Comparison of ENCODE assay signal across 8 cellular contexts in the genomic region with DNA sequence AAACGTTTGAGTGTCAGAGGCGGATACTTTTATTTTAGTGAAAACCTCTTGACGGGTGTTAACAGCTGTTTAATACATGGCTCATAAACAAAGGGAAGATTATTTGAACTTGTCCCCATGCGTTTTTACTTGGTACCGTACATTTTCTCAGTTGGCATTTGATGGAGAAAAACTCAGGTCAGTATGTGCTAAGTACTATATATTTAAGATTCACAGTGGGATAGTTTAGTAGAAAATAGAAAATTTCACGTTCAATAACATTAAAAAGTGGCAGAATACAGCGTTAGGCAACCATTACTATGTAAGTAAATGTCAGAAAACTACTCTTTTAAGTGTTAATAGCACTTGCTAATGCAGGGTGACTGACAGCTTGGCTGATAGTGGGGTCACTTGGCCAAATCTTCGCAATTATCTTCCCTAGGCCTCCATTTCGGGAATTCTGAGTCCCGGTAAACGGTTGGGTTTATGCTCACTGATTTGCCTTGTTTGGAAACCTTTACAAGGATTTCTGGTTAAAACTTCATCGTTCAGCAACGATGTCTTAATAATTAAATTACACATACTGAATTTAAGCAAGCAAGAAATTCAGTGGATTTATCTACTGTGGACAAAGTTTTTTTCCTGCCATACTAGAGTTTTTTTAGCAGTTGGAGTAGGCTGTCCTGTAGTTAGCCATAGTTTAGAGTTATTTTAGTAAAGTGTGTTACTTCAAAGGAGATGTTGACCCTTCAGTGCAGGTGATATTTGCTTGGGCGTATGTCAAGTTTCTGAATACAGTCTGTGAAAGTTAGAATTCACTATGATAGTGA. TPM values are rescaled to one million over a fixed set of nuclear protein-coding genes. Genes with fewer than 3 reads are reported as not detected.
A peak's percentile ranks its signal among the peaks of the same experiment; 100 is the strongest.
DNase-seq lines count a peak whose midpoint lies in the region; ATAC-seq and TF ChIP-seq lines count a peak whose summit lies in the region.

No MANE protein-coding gene starts in this region.

- no peak for TF ChIP-seq CTCF in kidney epithelial cell (IDR thresholded peaks at IDR 0.05; ENCODE audit: insufficient read depth, low read length, poor library complexity, severe bottlenecking)

- no peak for DNase-seq in activated CD4-positive, alpha-beta T cell treated with anti-CD3 and anti-CD28 coated beads for 36 hours
- DNase-seq in activated CD4-positive, alpha-beta T cell treated with anti-CD3 and anti-CD28 coated beads, Interleukin-2, amount 50 U/mL, for 48 hours: no peak
- DNase-seq in activated naive CD8-positive, alpha-beta T cell treated with anti-CD3 and anti-CD28 coated beads for 36 hours: no peak
- DNase-seq in kidney epithelial cell (ENCODE audit: low read depth) (no peak), NCI-H1092 treated with DMSO at 0.1 percent for 48 hours (lab: John Stamatoyannopoulos, UW) (no peak), NCI-H1930 (lab: John Stamatoyannopoulos, UW) (no peak), sciatic nerve (ENCODE audit: low spot score) (no peak)

- H3K9me3 Mint-ChIP-seq in activated CD4-positive, alpha-beta T cell treated with anti-CD3 and anti-CD28 coated beads for 36 hours (ENCODE audit: low read depth): no peaks in the 10 kb centered on the region
- H3K9me3 Mint-ChIP-seq in activated naive CD8-positive, alpha-beta T cell treated with anti-CD3 and anti-CD28 coated beads for 36 hours: no peaks in the 10 kb centered on the region

- H3K4me3 ChIP-seq in kidney epithelial cell (ENCODE audit: low read depth, low read length): peak overlapping the region; percentile 45

- H3K27ac Mint-ChIP-seq in activated CD4-positive, alpha-beta T cell treated with anti-CD3 and anti-CD28 coated beads for 36 hours: peak overlapping the region; percentile 98
- peak overlapping the region; percentile 100 for H3K27ac Mint-ChIP-seq in activated naive CD8-positive, alpha-beta T cell treated with anti-CD3 and anti-CD28 coated beads for 36 hours

- no peaks in the 10 kb centered on the region for H3K27me3 ChIP-seq in kidney epithelial cell (ENCODE audit: control insufficient read depth, insufficient read depth, low read length)

- peak overlapping the region; percentile 81 for H3K4me3 Mint-ChIP-seq in activated CD4-positive, alpha-beta T cell treated with anti-CD3 and anti-CD28 coated beads for 36 hours
- H3K4me3 Mint-ChIP-seq in activated naive CD8-positive, alpha-beta T cell treated with anti-CD3 and anti-CD28 coated beads for 36 hours: peak overlapping the region; percentile 96

- H3K36me3 ChIP-seq in kidney epithelial cell (ENCODE audit: control insufficient read depth, insufficient read depth, low read length): no peaks in the 10 kb centered on the region

- intact Hi-C loops in activated CD4-positive, alpha-beta T cell treated with anti-CD3 and anti-CD28 coated beads for 36 hours (cut with DNase I, micrococcal nuclease): loop anchor here (1.0 to 10.0 kb wide), 8 partner anchors 23 to 1973 kb away; a partner anchor contains a TSS
- intact Hi-C loops in sciatic nerve (cut with DNase I): no loop called here

- peaks cover 78% of the 10 kb centered on the region for H3K36me3 Mint-ChIP-seq in activated CD4-positive, alpha-beta T cell treated with anti-CD3 and anti-CD28 coated beads for 36 hours (ENCODE audit: low read depth)
- peaks cover 64% of the 10 kb centered on the region for H3K36me3 Mint-ChIP-seq in activated naive CD8-positive, alpha-beta T cell treated with anti-CD3 and anti-CD28 coated beads for 36 hours

- H3K4me1 Mint-ChIP-seq in activated CD4-positive, alpha-beta T cell treated with anti-CD3 and anti-CD28 coated beads for 36 hours: peaks cover 48% of the 10 kb centered on the region
- H3K4me1 Mint-ChIP-seq in activated naive CD8-positive, alpha-beta T cell treated with anti-CD3 and anti-CD28 coated beads for 36 hours: peaks cover 63% of the 10 kb centered on the region

- H3K27ac ChIP-seq in temporal lobe (ENCODE audit: low read depth, low read length): peak overlapping the region; percentile 93

- no peak for ATAC-seq in activated CD4-positive, alpha-beta T cell treated with anti-CD3 and anti-CD28 coated beads for 36 hours
- ATAC-seq in sciatic nerve: no peak

- POLR2A ChIA-PET in activated CD4-positive, alpha-beta T cell treated with anti-CD3 and anti-CD28 coated beads for 36 hours (lab: Charles Lee): interaction anchor here (1.6 to 5.7 kb wide), 2 partner anchors 22 to 73 kb away, joined by 6 to 111 read pairs; no protein-coding TSS in a partner anchor

- no peaks in the 10 kb centered on the region for H3K27me3 Mint-ChIP-seq in activated CD4-positive, alpha-beta T cell treated with anti-CD3 and anti-CD28 coated beads for 36 hours
- H3K27me3 Mint-ChIP-seq in activated naive CD8-positive, alpha-beta T cell treated with anti-CD3 and anti-CD28 coated beads for 36 hours: peaks cover 6% of the 10 kb centered on the region

- CTCF ChIA-PET in activated CD4-positive, alpha-beta T cell treated with anti-CD3 and anti-CD28 coated beads for 36 hours (lab: Charles Lee): interaction anchor here (0.8 to 9.6 kb wide), 6 partner anchors 10 to 281 kb away, joined by 3 to 80 read pairs (median 10); no protein-coding TSS in a partner anchor

RNA-seq across cellular contexts. Expression of a gene that starts 4.9 kb away (rescaled TPM):
- 100 to 1,000 TPM; 118 to 149 TPM for total RNA-seq in activated CD4-positive, alpha-beta T cell treated with anti-CD3 and anti-CD28 coated beads for 36 hours
- total RNA-seq in activated naive CD8-positive, alpha-beta T cell treated with anti-CD3 and anti-CD28 coated beads for 36 hours: 10 to 100 TPM; 92.8 to 95.7 TPM
- total RNA-seq in kidney epithelial cell (54.2 and 54.3 TPM in 2 replicates), temporal lobe (93.4 TPM), sciatic nerve (167 TPM)
